Comparison of ENCODE assay signal across 1 cellular context in genomic region chr1:8169364-8170058, GRCh38.
TF ChIP-seq lines count a peak whose summit lies in the region.

No MANE protein-coding gene starts in this region.

TF ChIP-seq in HEK293T, 16 proteins besides CTCF, POLR2A, EP300 and RAD21 (continued from another document):
- no peak for TF ChIP-seq CTBP1 (IDR thresholded peaks at IDR 0.05; ENCODE audit: borderline replicate concordance)
- no peak for TF ChIP-seq SUZ12 (IDR thresholded peaks at IDR 0.05)
- TF ChIP-seq ELF4 (IDR thresholded peaks at IDR 0.05), result no peak
- TF ChIP-seq FOXA1 (IDR thresholded peaks at IDR 0.05), result no peak
- TF ChIP-seq LEF1 (IDR thresholded peaks at IDR 0.05; ENCODE audit: borderline replicate concordance), result no peak
- no peak for TF ChIP-seq ARNT (IDR thresholded peaks at IDR 0.05)
- no peak for TF ChIP-seq L3MBTL2 (conservative IDR thresholded peaks at IDR 0.05)
- TF ChIP-seq HDGF (IDR thresholded peaks at IDR 0.05; ENCODE audit: borderline replicate concordance), result no peak
- TF ChIP-seq PKNOX1 (IDR thresholded peaks at IDR 0.05), result no peak
- TF ChIP-seq FOXK2 (IDR thresholded peaks at IDR 0.05), result no peak
